Comparison of ENCODE assay signal across 24 cellular contexts in the genomic region with DNA sequence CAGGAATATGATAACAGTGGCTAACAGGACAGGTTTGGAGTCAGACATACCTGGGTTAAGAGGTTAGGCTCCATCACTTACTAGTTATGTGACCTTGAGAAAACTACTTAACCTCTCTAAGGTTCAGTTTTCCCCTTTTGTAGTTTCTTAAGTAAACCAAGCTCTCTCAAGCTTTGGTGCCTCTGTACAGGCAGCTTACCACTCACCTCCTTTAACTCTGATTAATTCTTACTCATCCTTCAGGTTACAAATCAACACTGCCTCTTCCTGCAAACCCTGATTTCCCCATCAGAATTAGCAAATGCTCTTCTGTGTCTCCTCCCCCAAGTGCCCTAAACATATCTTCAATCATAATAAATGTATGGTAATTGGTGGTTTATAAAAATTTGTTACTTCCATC. TPM values are rescaled to one million over a fixed set of nuclear protein-coding genes. Genes with fewer than 3 reads are reported as not detected.
"Had no signal": no experiment of that assay in that cellular context is flagged by ENCODE, and none has a peak within 500 bp of the region (broad histone marks: within the 10 kb centered on the region; RNA-seq: fewer than 3 reads in every experiment).

No MANE protein-coding gene starts in this region.

- H3K4me1 ChIP-seq: esophagus squamous epithelium, left ventricle myocardium inferior, prostate gland, suprapubic skin, transverse colon, uterus had no signal

- H3K9me3 ChIP-seq: esophagus squamous epithelium, left ventricle myocardium inferior, prostate gland, suprapubic skin, transverse colon, uterus had no signal

- FAIRE-seq: endometrium, keratinocyte had no signal

- H3K9ac ChIP-seq: neural progenitor cell had no signal

- H2AFZ ChIP-seq: neural progenitor cell had no signal

- H3K4me3 ChIP-seq: coronary artery, esophagus squamous epithelium, left ventricle myocardium inferior, neural progenitor cell, prostate gland, suprapubic skin, transverse colon, uterus had no signal

- H3K4me2 ChIP-seq: neural progenitor cell had no signal

- ATAC-seq: activated CD8-positive, alpha-beta memory T cell treated with anti-CD3 and anti-CD28 coated beads, Interleukin-2, amount 10 ng/mL, durations not matched to agents 7 days and 5 days; activated T-helper 17 cell treated with anti-CD3 and anti-CD28 coated beads, Interleukin-2, amount 50 U/mL, for 72 hours; naive thymus-derived CD4-positive, alpha-beta T cell; right cardiac atrium; stimulated activated naive CD8-positive, alpha-beta T cell treated with anti-CD3 and anti-CD28 coated beads, Interleukin-15, amount 100 ng/mL, for 72 hours; T-cell had no signal

- H3K36me3 ChIP-seq: esophagus squamous epithelium, left ventricle myocardium inferior, neural progenitor cell, prostate gland, suprapubic skin, transverse colon, uterus had no signal

- DNase-seq: activated B cell treated with CpG ODN at 0.5 μM for 24 hours; activated CD4-positive, alpha-beta memory T cell treated with anti-CD3 and anti-CD28 coated beads for 36 hours; activated CD4-positive, alpha-beta T cell treated with anti-CD3 and anti-CD28 coated beads for 4 hours; activated CD8-positive, alpha-beta memory T cell treated with anti-CD3 and anti-CD28 coated beads, Interleukin-2, amount 10 ng/mL, durations not matched to agents 7 days and 5 days; activated naive CD4-positive, alpha-beta T cell treated with anti-CD3 and anti-CD28 coated beads for 36 hours; activated T-cell treated with anti-CD3 and anti-CD28 coated beads, Interleukin-2, amount 50 U/mL, for 1 hour; anterior cingulate cortex; esophagus squamous epithelium; hypothalamus; left ventricle myocardium inferior; naive thymus-derived CD4-positive, alpha-beta T cell; right cardiac atrium; stimulated activated naive CD8-positive, alpha-beta T cell treated with anti-CD3 and anti-CD28 coated beads, Interleukin-15, amount 100 ng/mL, for 72 hours; T-cell; transverse colon; uterus had no signal

- H3K27me3 ChIP-seq: esophagus squamous epithelium, neural progenitor cell, suprapubic skin, transverse colon had no signal

- H3K27ac ChIP-seq: coronary artery, esophagus squamous epithelium, left ventricle myocardium inferior, neural progenitor cell, prostate gland, suprapubic skin, transverse colon had no signal

RNA-seq across cellular contexts. Expression of gene SERTM2, which starts 3.5 kb away (rescaled TPM):
- total RNA-seq: activated B cell treated with CpG ODN at 0.5 μM for 24 hours; activated CD4-positive, alpha-beta memory T cell treated with anti-CD3 and anti-CD28 coated beads for 36 hours; activated CD8-positive, alpha-beta memory T cell treated with anti-CD3 and anti-CD28 coated beads, Interleukin-2, amount 10 ng/mL, durations not matched to agents 7 days and 5 days; activated T-helper 17 cell treated with anti-CD3 and anti-CD28 coated beads, Interleukin-2, amount 50 U/mL, for 72 hours; esophagus squamous epithelium; left ventricle myocardium inferior; naive thymus-derived CD4-positive, alpha-beta T cell; osteocyte; right cardiac atrium; T-cell had no signal
- polyA plus RNA-seq: keratinocyte; naive thymus-derived CD4-positive, alpha-beta T cell; right cardiac atrium had no signal
